Comparison of ENCODE assay signal across 1 cellular context in the genomic region with DNA sequence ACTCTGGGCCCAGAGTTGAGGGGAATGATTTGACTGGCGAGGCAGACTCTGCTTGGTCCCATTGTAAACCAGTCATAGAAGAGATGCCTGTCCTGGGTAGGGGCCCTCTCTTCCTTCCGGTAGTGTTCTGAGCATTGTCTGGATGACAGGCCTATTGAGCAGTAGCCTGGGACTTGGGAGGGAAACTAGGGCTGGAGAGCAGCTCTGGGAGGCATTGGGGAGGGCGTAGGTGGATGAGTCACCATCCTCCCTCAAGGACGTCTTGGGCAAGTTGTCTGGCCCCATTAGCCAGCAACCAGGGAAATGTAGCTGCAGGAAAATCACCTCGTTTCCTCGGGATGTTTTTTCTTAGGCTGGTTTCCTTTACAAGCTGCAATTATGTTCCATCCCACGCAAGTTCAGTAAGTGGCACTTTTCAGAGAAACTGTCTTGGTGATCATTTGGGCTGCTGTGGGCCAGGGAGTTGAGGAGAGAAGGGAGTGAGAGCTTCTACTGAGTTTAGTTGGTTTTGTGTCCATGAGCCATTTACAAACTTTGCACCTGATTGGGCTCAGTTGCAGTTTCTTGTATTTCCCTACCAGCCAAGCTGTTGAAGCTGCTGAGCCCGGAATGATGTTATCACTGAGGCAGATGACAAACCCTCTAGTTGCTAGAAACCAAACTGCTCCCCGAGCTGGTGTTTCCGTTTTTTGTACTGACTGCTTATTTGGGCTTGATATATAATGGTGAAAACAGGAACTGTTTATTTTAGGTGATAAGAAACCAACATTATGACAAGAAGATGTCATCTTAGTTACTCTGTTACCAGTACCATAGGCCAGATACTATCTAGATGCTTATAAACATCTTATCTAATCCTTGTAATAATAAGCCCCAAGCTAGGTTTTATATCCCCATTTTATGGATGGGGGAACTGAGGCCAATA.
TF ChIP-seq lines count a peak whose summit lies in the region.

No MANE protein-coding gene starts in this region.

TF ChIP-seq in K562, 482 proteins besides CTCF, POLR2A, EP300 and RAD21 (continued from another document and continues in another):
- TF ChIP-seq, protein P1, sequence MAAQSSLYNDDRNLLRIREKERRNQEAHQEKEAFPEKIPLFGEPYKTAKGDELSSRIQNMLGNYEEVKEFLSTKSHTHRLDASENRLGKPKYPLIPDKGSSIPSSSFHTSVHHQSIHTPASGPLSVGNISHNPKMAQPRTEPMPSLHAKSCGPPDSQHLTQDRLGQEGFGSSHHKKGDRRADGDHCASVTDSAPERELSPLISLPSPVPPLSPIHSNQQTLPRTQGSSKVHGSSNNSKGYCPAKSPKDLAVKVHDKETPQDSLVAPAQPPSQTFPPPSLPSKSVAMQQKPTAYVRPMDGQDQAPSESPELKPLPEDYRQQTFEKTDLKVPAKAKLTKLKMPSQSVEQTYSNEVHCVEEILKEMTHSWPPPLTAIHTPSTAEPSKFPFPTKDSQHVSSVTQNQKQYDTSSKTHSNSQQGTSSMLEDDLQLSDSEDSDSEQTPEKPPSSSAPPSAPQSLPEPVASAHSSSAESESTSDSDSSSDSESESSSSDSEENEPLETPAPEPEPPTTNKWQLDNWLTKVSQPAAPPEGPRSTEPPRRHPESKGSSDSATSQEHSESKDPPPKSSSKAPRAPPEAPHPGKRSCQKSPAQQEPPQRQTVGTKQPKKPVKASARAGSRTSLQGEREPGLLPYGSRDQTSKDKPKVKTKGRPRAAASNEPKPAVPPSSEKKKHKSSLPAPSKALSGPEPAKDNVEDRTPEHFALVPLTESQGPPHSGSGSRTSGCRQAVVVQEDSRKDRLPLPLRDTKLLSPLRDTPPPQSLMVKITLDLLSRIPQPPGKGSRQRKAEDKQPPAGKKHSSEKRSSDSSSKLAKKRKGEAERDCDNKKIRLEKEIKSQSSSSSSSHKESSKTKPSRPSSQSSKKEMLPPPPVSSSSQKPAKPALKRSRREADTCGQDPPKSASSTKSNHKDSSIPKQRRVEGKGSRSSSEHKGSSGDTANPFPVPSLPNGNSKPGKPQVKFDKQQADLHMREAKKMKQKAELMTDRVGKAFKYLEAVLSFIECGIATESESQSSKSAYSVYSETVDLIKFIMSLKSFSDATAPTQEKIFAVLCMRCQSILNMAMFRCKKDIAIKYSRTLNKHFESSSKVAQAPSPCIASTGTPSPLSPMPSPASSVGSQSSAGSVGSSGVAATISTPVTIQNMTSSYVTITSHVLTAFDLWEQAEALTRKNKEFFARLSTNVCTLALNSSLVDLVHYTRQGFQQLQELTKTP (IDR thresholded peaks at IDR 0.05; ENCODE audit: low read depth in 1 of 2, partially characterized antibody in 2 of 2): peak; percentile 41 to 77
- TF ChIP-seq, protein P2, sequence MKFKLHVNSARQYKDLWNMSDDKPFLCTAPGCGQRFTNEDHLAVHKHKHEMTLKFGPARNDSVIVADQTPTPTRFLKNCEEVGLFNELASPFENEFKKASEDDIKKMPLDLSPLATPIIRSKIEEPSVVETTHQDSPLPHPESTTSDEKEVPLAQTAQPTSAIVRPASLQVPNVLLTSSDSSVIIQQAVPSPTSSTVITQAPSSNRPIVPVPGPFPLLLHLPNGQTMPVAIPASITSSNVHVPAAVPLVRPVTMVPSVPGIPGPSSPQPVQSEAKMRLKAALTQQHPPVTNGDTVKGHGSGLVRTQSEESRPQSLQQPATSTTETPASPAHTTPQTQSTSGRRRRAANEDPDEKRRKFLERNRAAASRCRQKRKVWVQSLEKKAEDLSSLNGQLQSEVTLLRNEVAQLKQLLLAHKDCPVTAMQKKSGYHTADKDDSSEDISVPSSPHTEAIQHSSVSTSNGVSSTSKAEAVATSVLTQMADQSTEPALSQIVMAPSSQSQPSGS (CRISPR knock-in tag; IDR thresholded peaks at IDR 0.05): no peak
- TF ChIP-seq NR2F6 (CRISPR knock-in tag; IDR thresholded peaks at IDR 0.05): no peak
- TF ChIP-seq MTA3 (IDR thresholded peaks at IDR 0.05; ENCODE audit: borderline replicate concordance): peak; percentile 61
- no peak for TF ChIP-seq CBX8 (IDR thresholded peaks at IDR 0.05; ENCODE audit: borderline replicate concordance, extremely low read depth, low read depth, low read length, poor library complexity, severe bottlenecking)
- no peak for TF ChIP-seq RBM14 (IDR thresholded peaks at IDR 0.05; ENCODE audit: borderline replicate concordance, insufficient read depth, low read depth, low read length)
- TF ChIP-seq ZNF23 (CRISPR knock-in tag; IDR thresholded peaks at IDR 0.05): no peak
- TF ChIP-seq, protein P3, sequence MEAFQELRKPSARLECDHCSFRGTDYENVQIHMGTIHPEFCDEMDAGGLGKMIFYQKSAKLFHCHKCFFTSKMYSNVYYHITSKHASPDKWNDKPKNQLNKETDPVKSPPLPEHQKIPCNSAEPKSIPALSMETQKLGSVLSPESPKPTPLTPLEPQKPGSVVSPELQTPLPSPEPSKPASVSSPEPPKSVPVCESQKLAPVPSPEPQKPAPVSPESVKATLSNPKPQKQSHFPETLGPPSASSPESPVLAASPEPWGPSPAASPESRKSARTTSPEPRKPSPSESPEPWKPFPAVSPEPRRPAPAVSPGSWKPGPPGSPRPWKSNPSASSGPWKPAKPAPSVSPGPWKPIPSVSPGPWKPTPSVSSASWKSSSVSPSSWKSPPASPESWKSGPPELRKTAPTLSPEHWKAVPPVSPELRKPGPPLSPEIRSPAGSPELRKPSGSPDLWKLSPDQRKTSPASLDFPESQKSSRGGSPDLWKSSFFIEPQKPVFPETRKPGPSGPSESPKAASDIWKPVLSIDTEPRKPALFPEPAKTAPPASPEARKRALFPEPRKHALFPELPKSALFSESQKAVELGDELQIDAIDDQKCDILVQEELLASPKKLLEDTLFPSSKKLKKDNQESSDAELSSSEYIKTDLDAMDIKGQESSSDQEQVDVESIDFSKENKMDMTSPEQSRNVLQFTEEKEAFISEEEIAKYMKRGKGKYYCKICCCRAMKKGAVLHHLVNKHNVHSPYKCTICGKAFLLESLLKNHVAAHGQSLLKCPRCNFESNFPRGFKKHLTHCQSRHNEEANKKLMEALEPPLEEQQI (IDR thresholded peaks at IDR 0.05): no peak
- TF ChIP-seq MEIS2 (IDR thresholded peaks at IDR 0.05; ENCODE audit: partially characterized antibody): peak; percentile 75
- TF ChIP-seq BCL6 (CRISPR knock-in tag; IDR thresholded peaks at IDR 0.05): no peak
- TF ChIP-seq MAZ (CRISPR knock-in tag; conservative IDR thresholded peaks at IDR 0.05 in 1 of 2, IDR thresholded peaks at IDR 0.05 in 1 of 2): no peak
- TF ChIP-seq ZNF778 (CRISPR knock-in tag; IDR thresholded peaks at IDR 0.05): no peak
- TF ChIP-seq ZNF57 (CRISPR knock-in tag; IDR thresholded peaks at IDR 0.05): no peak
- TF ChIP-seq, protein P4, sequence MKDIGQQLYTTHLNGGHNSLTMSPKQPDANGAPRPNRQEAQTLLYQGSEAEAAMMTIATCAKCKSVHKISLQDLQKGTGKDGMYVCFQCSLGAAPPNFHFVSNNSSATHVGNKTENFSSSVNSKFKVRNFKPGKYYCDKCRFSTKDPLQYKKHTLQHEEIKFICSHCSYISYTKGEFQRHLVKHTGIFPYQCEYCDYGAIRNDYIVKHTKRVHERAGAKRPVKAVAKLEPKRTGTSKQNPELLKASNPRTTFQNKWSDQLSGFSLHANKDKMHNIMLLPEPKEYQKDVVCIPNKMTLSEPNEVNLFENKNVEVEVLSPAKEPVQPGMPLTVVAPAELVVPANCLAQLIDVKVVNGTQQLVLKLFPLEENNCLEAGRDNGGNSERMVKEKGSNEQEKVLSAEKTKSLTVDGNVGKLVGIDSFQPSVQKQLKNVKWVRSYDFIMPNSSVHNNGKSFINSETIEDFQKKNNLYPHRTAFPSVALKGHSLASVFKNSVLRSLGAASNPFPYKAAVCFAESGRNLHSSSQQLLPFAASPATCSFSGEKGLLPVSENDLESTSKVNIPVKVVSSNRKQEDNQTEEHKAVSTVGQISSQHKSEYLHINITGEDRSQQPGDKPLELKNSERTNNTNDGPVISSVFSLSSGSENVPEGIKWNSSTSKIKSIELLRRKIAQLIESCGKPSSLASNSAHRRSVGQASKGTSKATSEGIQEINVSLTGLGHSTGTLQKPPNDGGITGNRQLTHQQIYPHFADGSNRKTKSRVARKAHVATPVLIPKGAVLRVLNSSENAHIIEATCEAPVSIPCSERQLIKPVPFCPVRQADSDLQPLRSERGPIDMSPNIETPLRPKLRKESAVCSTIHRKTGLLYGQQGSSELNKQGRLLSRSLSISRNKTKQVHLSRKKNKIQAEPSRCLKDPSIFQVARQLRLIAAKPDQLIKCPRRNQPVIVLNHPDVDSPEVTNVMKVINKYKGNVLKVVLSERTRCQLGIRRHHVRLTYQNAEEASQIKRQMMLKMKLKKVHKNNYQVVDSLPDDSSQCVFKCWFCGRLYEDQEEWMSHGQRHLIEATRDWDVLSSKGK (CRISPR knock-in tag; IDR thresholded peaks at IDR 0.05): no peak
- no peak for TF ChIP-seq ATF1 (CRISPR knock-in tag; IDR thresholded peaks at IDR 0.05)
- peak; percentile 43; the same call in 1 of the 2 replicates for TF ChIP-seq ATF1 (tag; IDR thresholded peaks at IDR 0.05)
- no peak for TF ChIP-seq ZNF75A (CRISPR knock-in tag; IDR thresholded peaks at IDR 0.05)
- no peak for TF ChIP-seq GTF2E2 (tag; IDR thresholded peaks at IDR 0.05)
- TF ChIP-seq, protein P5, sequence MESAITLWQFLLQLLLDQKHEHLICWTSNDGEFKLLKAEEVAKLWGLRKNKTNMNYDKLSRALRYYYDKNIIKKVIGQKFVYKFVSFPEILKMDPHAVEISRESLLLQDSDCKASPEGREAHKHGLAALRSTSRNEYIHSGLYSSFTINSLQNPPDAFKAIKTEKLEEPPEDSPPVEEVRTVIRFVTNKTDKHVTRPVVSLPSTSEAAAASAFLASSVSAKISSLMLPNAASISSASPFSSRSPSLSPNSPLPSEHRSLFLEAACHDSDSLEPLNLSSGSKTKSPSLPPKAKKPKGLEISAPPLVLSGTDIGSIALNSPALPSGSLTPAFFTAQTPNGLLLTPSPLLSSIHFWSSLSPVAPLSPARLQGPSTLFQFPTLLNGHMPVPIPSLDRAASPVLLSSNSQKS (CRISPR knock-in tag; IDR thresholded peaks at IDR 0.05): no peak
- no peak for TF ChIP-seq SMAD2 (IDR thresholded peaks at IDR 0.05; ENCODE audit: low read depth, low read length)
- TF ChIP-seq ILF3 (IDR thresholded peaks at IDR 0.05; ENCODE audit: borderline replicate concordance): no peak
- TF ChIP-seq DACH1 (IDR thresholded peaks at IDR 0.05; ENCODE audit: partially characterized antibody): no peak
- TF ChIP-seq CHD2 (IDR thresholded peaks at IDR 0.05; ENCODE audit: low read depth, low read length): no peak
- no peak for TF ChIP-seq KDM2B (CRISPR knock-in tag; IDR thresholded peaks at IDR 0.05)
- TF ChIP-seq NFYB (IDR thresholded peaks at IDR 0.05; ENCODE audit: extremely low read depth, insufficient read length): no peak
- TF ChIP-seq NR4A1 (CRISPR knock-in tag; IDR thresholded peaks at IDR 0.05): no peak
- no peak for TF ChIP-seq NR4A1 (tag; IDR thresholded peaks at IDR 0.05)
- TF ChIP-seq FUS (optimal IDR thresholded peaks at IDR 0.05; ENCODE audit: low read depth, low read length): no peak
- TF ChIP-seq GTF2A2 (tag; IDR thresholded peaks at IDR 0.05): no peak
- TF ChIP-seq CEBPB (tag; IDR thresholded peaks at IDR 0.05): peak; percentile 56
- no peak for TF ChIP-seq SRSF3 (IDR thresholded peaks at IDR 0.05; ENCODE audit: insufficient read depth, low read length)
- TF ChIP-seq, protein P6, sequence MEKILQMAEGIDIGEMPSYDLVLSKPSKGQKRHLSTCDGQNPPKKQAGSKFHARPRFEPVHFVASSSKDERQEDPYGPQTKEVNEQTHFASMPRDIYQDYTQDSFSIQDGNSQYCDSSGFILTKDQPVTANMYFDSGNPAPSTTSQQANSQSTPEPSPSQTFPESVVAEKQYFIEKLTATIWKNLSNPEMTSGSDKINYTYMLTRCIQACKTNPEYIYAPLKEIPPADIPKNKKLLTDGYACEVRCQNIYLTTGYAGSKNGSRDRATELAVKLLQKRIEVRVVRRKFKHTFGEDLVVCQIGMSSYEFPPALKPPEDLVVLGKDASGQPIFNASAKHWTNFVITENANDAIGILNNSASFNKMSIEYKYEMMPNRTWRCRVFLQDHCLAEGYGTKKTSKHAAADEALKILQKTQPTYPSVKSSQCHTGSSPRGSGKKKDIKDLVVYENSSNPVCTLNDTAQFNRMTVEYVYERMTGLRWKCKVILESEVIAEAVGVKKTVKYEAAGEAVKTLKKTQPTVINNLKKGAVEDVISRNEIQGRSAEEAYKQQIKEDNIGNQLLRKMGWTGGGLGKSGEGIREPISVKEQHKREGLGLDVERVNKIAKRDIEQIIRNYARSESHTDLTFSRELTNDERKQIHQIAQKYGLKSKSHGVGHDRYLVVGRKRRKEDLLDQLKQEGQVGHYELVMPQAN (IDR thresholded peaks at IDR 0.05; ENCODE audit: borderline replicate concordance): no peak
- no peak for TF ChIP-seq SLC30A9 (CRISPR knock-in tag; IDR thresholded peaks at IDR 0.05)
- TF ChIP-seq, protein P7, sequence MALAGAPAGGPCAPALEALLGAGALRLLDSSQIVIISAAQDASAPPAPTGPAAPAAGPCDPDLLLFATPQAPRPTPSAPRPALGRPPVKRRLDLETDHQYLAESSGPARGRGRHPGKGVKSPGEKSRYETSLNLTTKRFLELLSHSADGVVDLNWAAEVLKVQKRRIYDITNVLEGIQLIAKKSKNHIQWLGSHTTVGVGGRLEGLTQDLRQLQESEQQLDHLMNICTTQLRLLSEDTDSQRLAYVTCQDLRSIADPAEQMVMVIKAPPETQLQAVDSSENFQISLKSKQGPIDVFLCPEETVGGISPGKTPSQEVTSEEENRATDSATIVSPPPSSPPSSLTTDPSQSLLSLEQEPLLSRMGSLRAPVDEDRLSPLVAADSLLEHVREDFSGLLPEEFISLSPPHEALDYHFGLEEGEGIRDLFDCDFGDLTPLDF (CRISPR knock-in tag; IDR thresholded peaks at IDR 0.05): no peak
- TF ChIP-seq SREBF2 (CRISPR knock-in tag; IDR thresholded peaks at IDR 0.05): no peak
- no peak for TF ChIP-seq BACH1 (tag; IDR thresholded peaks at IDR 0.05)
- TF ChIP-seq KDM4B (IDR thresholded peaks at IDR 0.05; ENCODE audit: borderline replicate concordance in 2 of 2, low read depth in 1 of 2): no peak
- TF ChIP-seq, protein P8, sequence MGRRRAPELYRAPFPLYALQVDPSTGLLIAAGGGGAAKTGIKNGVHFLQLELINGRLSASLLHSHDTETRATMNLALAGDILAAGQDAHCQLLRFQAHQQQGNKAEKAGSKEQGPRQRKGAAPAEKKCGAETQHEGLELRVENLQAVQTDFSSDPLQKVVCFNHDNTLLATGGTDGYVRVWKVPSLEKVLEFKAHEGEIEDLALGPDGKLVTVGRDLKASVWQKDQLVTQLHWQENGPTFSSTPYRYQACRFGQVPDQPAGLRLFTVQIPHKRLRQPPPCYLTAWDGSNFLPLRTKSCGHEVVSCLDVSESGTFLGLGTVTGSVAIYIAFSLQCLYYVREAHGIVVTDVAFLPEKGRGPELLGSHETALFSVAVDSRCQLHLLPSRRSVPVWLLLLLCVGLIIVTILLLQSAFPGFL (CRISPR knock-in tag; IDR thresholded peaks at IDR 0.05): no peak
- TF ChIP-seq, protein P9, sequence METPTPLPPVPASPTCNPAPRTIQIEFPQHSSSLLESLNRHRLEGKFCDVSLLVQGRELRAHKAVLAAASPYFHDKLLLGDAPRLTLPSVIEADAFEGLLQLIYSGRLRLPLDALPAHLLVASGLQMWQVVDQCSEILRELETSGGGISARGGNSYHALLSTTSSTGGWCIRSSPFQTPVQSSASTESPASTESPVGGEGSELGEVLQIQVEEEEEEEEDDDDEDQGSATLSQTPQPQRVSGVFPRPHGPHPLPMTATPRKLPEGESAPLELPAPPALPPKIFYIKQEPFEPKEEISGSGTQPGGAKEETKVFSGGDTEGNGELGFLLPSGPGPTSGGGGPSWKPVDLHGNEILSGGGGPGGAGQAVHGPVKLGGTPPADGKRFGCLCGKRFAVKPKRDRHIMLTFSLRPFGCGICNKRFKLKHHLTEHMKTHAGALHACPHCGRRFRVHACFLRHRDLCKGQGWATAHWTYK (CRISPR knock-in tag; IDR thresholded peaks at IDR 0.05): no peak
- 0 out of 2 replicates have a peak, but pooled peaks have one; percentile 43 for TF ChIP-seq LCOR (CRISPR knock-in tag; IDR thresholded peaks at IDR 0.05)
